Comparison of ENCODE assay signal across 8 cellular contexts in the genomic region with DNA sequence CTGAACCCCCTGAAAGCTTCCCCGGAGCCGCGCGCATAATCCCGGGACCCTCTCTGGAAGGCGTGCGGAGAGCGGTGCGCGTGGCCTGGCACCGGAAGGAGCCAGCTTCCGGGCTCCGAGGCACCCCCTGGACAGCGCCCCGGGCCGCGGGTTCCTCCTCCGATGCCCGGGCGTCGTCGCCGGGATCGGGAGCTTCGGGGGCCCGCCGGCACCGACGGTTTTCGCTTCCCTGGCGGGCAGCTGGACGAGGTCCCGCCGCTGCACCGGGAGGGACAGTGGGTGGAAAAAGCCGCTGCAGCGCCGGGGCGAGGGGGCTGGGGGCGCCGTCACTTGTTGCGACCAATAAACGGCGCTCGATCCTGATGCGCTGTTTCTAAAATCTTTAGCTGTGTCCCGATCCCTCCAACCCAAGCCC. TPM values are rescaled to one million over a fixed set of nuclear protein-coding genes. Genes with fewer than 3 reads are reported as not detected.
DNase-seq lines count a peak whose midpoint lies in the region; ATAC-seq, FAIRE-seq and TF ChIP-seq lines count a peak whose summit lies in the region.

No MANE protein-coding gene starts in this region.

- H3K4me3 ChIP-seq in Peyer's patch (peak overlapping the region; percentile 29 to 60 (median 52)), OCI-LY7 (ENCODE audit: low read depth, low read length, poor library complexity, severe bottlenecking) (no peak overlapping the region)

- H3K9me3 ChIP-seq in Peyer's patch, result no peaks in the 10 kb centered on the region
- no peaks in the 10 kb centered on the region for H3K9me3 ChIP-seq in OCI-LY7 (ENCODE audit: low read length)

- H3K4me2 ChIP-seq in OCI-LY7 (ENCODE audit: low read length), result no peak overlapping the region

- peaks cover 51% of the 10 kb centered on the region for H3K27me3 Mint-ChIP-seq in activated CD4-positive, alpha-beta T cell treated with anti-CD3 and anti-CD28 coated beads for 36 hours
- peaks cover 56 to 76% of the 10 kb centered on the region in 2 donors for H3K27me3 Mint-ChIP-seq in effector memory CD8-positive, alpha-beta T cell

- H3K4me1 Mint-ChIP-seq in activated CD4-positive, alpha-beta T cell treated with anti-CD3 and anti-CD28 coated beads for 36 hours, result peaks cover 18% of the 10 kb centered on the region
- peaks cover 22 to 24% of the 10 kb centered on the region in 2 donors for H3K4me1 Mint-ChIP-seq in effector memory CD8-positive, alpha-beta T cell (ENCODE audit: low read depth in 2 of 2)

- peak overlapping the region; percentile 63 for H3K4me3 Mint-ChIP-seq in activated CD4-positive, alpha-beta T cell treated with anti-CD3 and anti-CD28 coated beads for 36 hours
- H3K4me3 Mint-ChIP-seq in effector memory CD8-positive, alpha-beta T cell, result peak overlapping the region; percentile 81 to 86

- no peak overlapping the region for H3K27ac Mint-ChIP-seq in activated CD4-positive, alpha-beta T cell treated with anti-CD3 and anti-CD28 coated beads for 36 hours
- no peak overlapping the region for H3K27ac Mint-ChIP-seq in effector memory CD8-positive, alpha-beta T cell

- H3K4me1 ChIP-seq in Peyer's patch, result peaks cover 7 to 36% (median 24%) of the 10 kb centered on the region in 4 donors
- no peaks in the 10 kb centered on the region for H3K4me1 ChIP-seq in OCI-LY7 (ENCODE audit: insufficient read depth, low read length, poor library complexity, severe bottlenecking)

- peak; percentile 37 for ATAC-seq in activated CD4-positive, alpha-beta T cell treated with anti-CD3 and anti-CD28 coated beads for 36 hours
- no peak for ATAC-seq in effector memory CD8-positive, alpha-beta T cell (replicated peaks)
- ATAC-seq in GM19035 (IDR thresholded peaks at IDR 0.05; ENCODE audit: unreplicated experiment), result no peak

- H3K36me3 ChIP-seq in Peyer's patch (no peaks in the 10 kb centered on the region), OCI-LY7 (ENCODE audit: insufficient read depth, low read length) (no peaks in the 10 kb centered on the region)

- intact Hi-C loops in activated CD4-positive, alpha-beta T cell treated with anti-CD3 and anti-CD28 coated beads for 36 hours (cut with DNase I, micrococcal nuclease), result loop anchor here (5.0 to 10.0 kb wide), 2 partner anchors 77 to 576 kb away; no protein-coding TSS in a partner anchor
- intact Hi-C loops in OCI-LY7 (cut with micrococcal nuclease; ENCODE audit: unreplicated experiment), result no loop called here

- peak; percentile 27 for DNase-seq in activated CD4-positive, alpha-beta T cell treated with anti-CD3 and anti-CD28 coated beads for 36 hours
- DNase-seq in activated CD4-positive, alpha-beta T cell treated with anti-CD3 and anti-CD28 coated beads for 1 hour, result no peak
- DNase-seq in Peyer's patch (peak in 1 of 3 donors; percentile 52), myocyte (ENCODE audit: low read depth) (peak; percentile 12), OCI-LY7 (ENCODE audit: low spot score) (no peak), D721Med (ENCODE audit: insufficient read length, low spot score) (no peak)
- DNase-seq in effector memory CD8-positive, alpha-beta T cell, result no peak

- POLR2A ChIA-PET in activated CD4-positive, alpha-beta T cell treated with anti-CD3 and anti-CD28 coated beads for 36 hours (lab: Charles Lee), result no interaction called here
- POLR2A ChIA-PET in OCI-LY7 (lab: Charles Lee), result no interaction called here

- H4K20me1 ChIP-seq in OCI-LY7 (ENCODE audit: insufficient read depth, low read length), result no peaks in the 10 kb centered on the region

- no peak overlapping the region for H2AFZ ChIP-seq in OCI-LY7 (ENCODE audit: low read length)

- CTCF ChIA-PET in activated CD4-positive, alpha-beta T cell treated with anti-CD3 and anti-CD28 coated beads for 36 hours (lab: Charles Lee), result interaction anchor here (0.6 to 1.6 kb wide), 2 partner anchors 216 to 277 kb away, joined by 5 read pairs; no protein-coding TSS in a partner anchor
- CTCF ChIA-PET in OCI-LY7 (lab: Charles Lee; ENCODE audit: unreplicated experiment), result no interaction called here

- no peaks in the 10 kb centered on the region for H3K36me3 Mint-ChIP-seq in activated CD4-positive, alpha-beta T cell treated with anti-CD3 and anti-CD28 coated beads for 36 hours (ENCODE audit: low read depth)
- no peaks in the 10 kb centered on the region for H3K36me3 Mint-ChIP-seq in effector memory CD8-positive, alpha-beta T cell (ENCODE audit: insufficient read depth)

- H3K27me3 ChIP-seq in Peyer's patch, result peaks cover 0 to 27% of the 10 kb centered on the region in 2 donors

- no TSS peak for BruUV-seq in OCI-LY7 (replicated peaks; lab: Mats Ljungman, UMichigan)

- no peak for FAIRE-seq in D721Med (lab: Jason Lieb, UNC)

- TF ChIP-seq POLR2A in Peyer's patch (IDR thresholded peaks at IDR 0.05), result no peak

- no peak overlapping the region for H3K27ac ChIP-seq in Peyer's patch
- no peak overlapping the region for H3K27ac ChIP-seq in OCI-LY7 (ENCODE audit: low read depth, low read length, poor library complexity, severe bottlenecking)

- H3K9me2 ChIP-seq in OCI-LY7 (ENCODE audit: insufficient read depth, low read length), result no peaks in the 10 kb centered on the region

- TF ChIP-seq CTCF in Peyer's patch (IDR thresholded peaks at IDR 0.05), result no peak
- no peak for TF ChIP-seq CTCF in OCI-LY7 (conservative IDR thresholded peaks at IDR 0.05; ENCODE audit: low read length)
- no peak for TF ChIP-seq CTCF in D721Med (IDR thresholded peaks at IDR 0.05; ENCODE audit: insufficient read depth, missing control alignments)

- H3K79me2 ChIP-seq in OCI-LY7 (ENCODE audit: insufficient read depth, low read depth, low read length), result no peaks in the 10 kb centered on the region

- H3K9me3 Mint-ChIP-seq in activated CD4-positive, alpha-beta T cell treated with anti-CD3 and anti-CD28 coated beads for 36 hours (ENCODE audit: low read depth), result no peaks in the 10 kb centered on the region
- no peaks in the 10 kb centered on the region for H3K9me3 Mint-ChIP-seq in effector memory CD8-positive, alpha-beta T cell

RNA-seq across cellular contexts. Expression of gene SLC35D3, which starts 0.6 kb away (rescaled TPM):
- total RNA-seq in activated CD4-positive, alpha-beta T cell treated with anti-CD3 and anti-CD28 coated beads for 36 hours, result not detected
- total RNA-seq in Peyer's patch (under 1 TPM in 1 of 4 donors, not detected in 3; 0.47 TPM), myocyte (not detected in 2 replicates), OCI-LY7 (2022) (not detected in 2 replicates)
- polyA plus RNA-seq in myocyte (2012), result 0.10 TPM
- not detected in 2 replicates for total RNA-seq in OCI-LY7 (2014; rRNA removed; shearing (Covaris generic))

Comparison
In these comparisons a context has a peak if more than half of its experiments do, and no peak if none do; other contexts are left out.
1. DNase-seq: peak in activated CD4-positive, alpha-beta T cell treated with anti-CD3 and anti-CD28 coated beads for 36 hours (single experiment) and myocyte (single experiment); none in activated CD4-positive, alpha-beta T cell treated with anti-CD3 and anti-CD28 coated beads for 1 hour (single experiment), effector memory CD8-positive, alpha-beta T cell (0 of 3), OCI-LY7 (single experiment) and D721Med (single experiment).